9 cellular contexts compared by ENCODE assay signal in the genomic region with DNA sequence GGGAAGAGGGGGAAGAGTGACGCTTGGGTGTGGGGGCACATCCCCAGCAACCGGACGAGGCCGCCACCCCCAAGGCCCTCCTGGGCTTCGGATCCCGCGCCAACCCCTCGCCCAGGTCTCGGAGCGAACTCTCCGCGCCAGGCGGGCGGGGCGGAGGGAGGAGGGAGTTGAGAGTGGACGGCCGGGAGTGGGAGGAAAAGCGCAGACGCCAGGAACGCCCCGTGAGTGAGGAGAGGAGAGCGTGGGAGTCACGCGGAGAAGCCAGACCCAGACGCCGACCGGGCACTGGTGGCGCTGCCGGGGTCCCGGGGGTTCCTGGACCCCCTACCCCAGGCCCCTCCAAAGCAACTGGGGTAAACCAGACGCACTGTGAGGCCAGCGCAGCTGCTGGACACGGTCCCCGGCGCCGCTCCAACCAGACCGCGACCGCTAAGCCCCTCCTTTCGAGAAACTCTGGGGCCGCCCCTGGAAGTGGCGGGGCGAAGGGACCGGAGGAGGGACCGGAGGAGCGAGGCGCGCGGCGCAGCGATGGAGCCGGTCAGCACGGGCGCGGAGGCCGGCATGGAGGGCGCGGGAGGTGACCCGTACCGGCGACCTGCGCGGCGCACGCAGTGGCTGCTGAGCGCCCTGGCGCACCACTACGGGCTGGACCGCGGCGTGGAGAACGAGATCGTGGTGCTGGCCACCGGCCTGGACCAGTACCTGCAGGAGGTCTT. TPM values are rescaled to one million over a fixed set of nuclear protein-coding genes. Genes with fewer than 3 reads are reported as not detected.
DNase-seq lines count a peak whose midpoint lies in the region; ATAC-seq, FAIRE-seq and TF ChIP-seq lines count a peak whose summit lies in the region.
"Had no signal": no experiment of that assay in that cellular context is flagged by ENCODE, and none has a peak within 500 bp of the region (broad histone marks: within the 10 kb centered on the region; RNA-seq: fewer than 3 reads in every experiment).

A gene with protein sequence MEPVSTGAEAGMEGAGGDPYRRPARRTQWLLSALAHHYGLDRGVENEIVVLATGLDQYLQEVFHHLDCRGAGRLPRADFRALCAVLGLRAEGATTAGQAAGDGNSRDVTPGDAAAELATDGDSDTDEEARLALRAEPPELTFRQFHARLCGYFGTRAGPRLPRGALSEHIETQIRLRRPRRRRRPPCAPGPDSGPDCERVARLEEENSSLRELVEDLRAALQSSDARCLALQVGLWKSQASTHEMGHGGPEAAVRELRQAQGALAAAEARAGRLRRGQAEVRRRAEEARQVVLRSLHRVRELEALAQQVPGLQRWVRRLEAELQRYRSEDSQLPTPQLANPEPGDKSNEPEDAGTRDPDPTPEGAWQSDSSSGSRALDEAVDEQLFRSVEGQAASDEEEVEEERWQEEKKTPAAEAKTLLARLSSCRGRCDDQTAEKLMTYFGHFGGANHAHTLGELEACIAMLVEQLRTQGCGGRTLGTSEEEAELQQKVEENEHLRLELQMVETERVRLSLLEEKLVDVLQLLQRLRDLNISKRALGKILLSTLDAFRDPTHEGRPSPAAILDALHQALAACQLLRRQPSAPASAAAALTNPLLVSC (plus strand): TSS at position 204 of the 716 bp plus-strand sequence. CDS start 325 bp downstream, at position 529.

- no peak within 1 kb of the TSS for H3K27ac Mint-ChIP-seq in activated B cell treated with CpG ODN at 0.5 μM for 24 hours

- TF ChIP-seq CTCF in activated B cell treated with CpG ODN at 0.5 μM for 24 hours (IDR thresholded peaks at IDR 0.05) = no peak
- TF ChIP-seq CTCF in prostate gland (IDR thresholded peaks at IDR 0.05) = no peak

- H3K36me3 ChIP-seq in H7 (replicated peaks; ENCODE audit: control insufficient read depth, insufficient read depth, low read length) (no peaks in the 10 kb centered on the region), prostate gland (no peaks in the 10 kb centered on the region)

- ATAC-seq in activated B cell treated with CpG ODN at 0.5 μM for 24 hours (ENCODE audit: low read depth) = no peak
- no peak for ATAC-seq in HG03045 (IDR thresholded peaks at IDR 0.05; ENCODE audit: unreplicated experiment)
- ATAC-seq in HG03039 (IDR thresholded peaks at IDR 0.05; ENCODE audit: unreplicated experiment) = no peak

- H3K27me3 Mint-ChIP-seq in activated B cell treated with CpG ODN at 0.5 μM for 24 hours = peaks cover 54% of the 10 kb centered on the region

- peak; percentile 91 for DNase-seq in H7
- no peak for DNase-seq in activated B cell treated with CpG ODN at 0.5 μM for 24 hours
- peak; percentile 84 for DNase-seq in cardiac septum (ENCODE audit: low spot score)
- DNase-seq in prostate gland (ENCODE audit: low spot score) = peak; percentile 25
- no peak for DNase-seq in NCI-H774 (lab: John Stamatoyannopoulos, UW)
- DNase-seq in RCC 7860 (ENCODE audit: low spot score) = no peak

- no peaks in the 10 kb centered on the region for H3K9me3 ChIP-seq in prostate gland

- peak within 1 kb of the TSS; percentile 54 to 65 for H3K27ac ChIP-seq in prostate gland

- under 1% methylated on average over 54 of the region's 74 CpGs for WGBS in prostate gland

- peak within 1 kb of the TSS; percentile 28 for H3K4me3 Mint-ChIP-seq in activated B cell treated with CpG ODN at 0.5 μM for 24 hours

- TF ChIP-seq POLR2A in prostate gland (IDR thresholded peaks at IDR 0.05) = no peak

- peaks cover 23% of the 10 kb centered on the region for H3K4me1 Mint-ChIP-seq in activated B cell treated with CpG ODN at 0.5 μM for 24 hours

- CTCF ChIA-PET in activated B cell treated with CpG ODN at 0.5 μM for 24 hours (lab: Charles Lee) = interaction anchor here (1.2 kb wide), 1 partner anchor 15 kb away, joined by 3 read pairs; no protein-coding TSS in a partner anchor

- intact Hi-C loops in activated B cell treated with CpG ODN at 0.5 μM for 24 hours (cut with micrococcal nuclease) = no loop called here
- intact Hi-C loops in cardiac septum (cut with DNase I) = no loop called here
- intact Hi-C loops in prostate gland (cut with DNase I) = no loop called here

- POLR2A ChIA-PET in activated B cell treated with CpG ODN at 0.5 μM for 24 hours (lab: Charles Lee) = no interaction called here

- FAIRE-seq in RCC 7860 (lab: Jason Lieb, UNC) = no peak

- H3K36me3 Mint-ChIP-seq in activated B cell treated with CpG ODN at 0.5 μM for 24 hours (ENCODE audit: low read depth) = no peaks in the 10 kb centered on the region

- H3K27me3 ChIP-seq in H7 (ENCODE audit: control insufficient read depth, insufficient read depth, low read length) (peaks cover 56% of the 10 kb centered on the region), prostate gland (replicated peaks; ENCODE audit: insufficient read depth) (no peaks in the 10 kb centered on the region)

- H3K4me3 ChIP-seq in H7 (ENCODE audit: insufficient read depth, low read depth, low read length) (peak within 1 kb of the TSS; percentile 69), prostate gland (peak within 1 kb of the TSS; percentile 31 to 38)

- H3K9me3 Mint-ChIP-seq in activated B cell treated with CpG ODN at 0.5 μM for 24 hours = no peaks in the 10 kb centered on the region

- H3K4me1 ChIP-seq in prostate gland (replicated peaks) = peaks cover 4% of the 10 kb centered on the region

RNA-seq across cellular contexts. Expression of the gene that starts here (rescaled TPM):
- total RNA-seq in H7 (2014; rRNA removed; shearing (Covaris generic)) = 0.21 and 0.81 TPM in 2 replicates
- total RNA-seq in activated B cell treated with CpG ODN at 0.5 μM for 24 hours = not detected in 2 replicates
- total RNA-seq in cardiac septum = 1.7 TPM
- 1 to 10 TPM; 1.8 to 4.0 TPM for total RNA-seq in prostate gland
- total RNA-seq: LHCN-M2 had no signal

Comparison
In these comparisons a context has a peak if more than half of its experiments do, and no peak if none do; other contexts are left out.
1. Peak in DNase-seq and H3K4me3 ChIP-seq in H7; RNA of the gene not detected or under 1 TPM.
2. DNase-seq: peak in cardiac septum (single experiment) and prostate gland (single experiment); none in activated B cell treated with CpG ODN at 0.5 μM for 24 hours (single experiment), NCI-H774 (single experiment) and RCC 7860 (single experiment).